In genomic region chrX:154369453-154370299, GRCh38 we compare ENCODE assay signal across 7 cellular contexts. TPM values are rescaled to one million over a fixed set of nuclear protein-coding genes. Genes with fewer than 3 reads are reported as not detected.
A peak's percentile ranks its signal among the peaks of the same experiment; 100 is the strongest.
DNase-seq lines count a peak whose midpoint lies in the region; ATAC-seq and TF ChIP-seq lines count a peak whose summit lies in the region.

No MANE protein-coding gene starts in this region.

- CTCF ChIA-PET in activated CD4-positive, alpha-beta T cell treated with anti-CD3 and anti-CD28 coated beads, Interleukin-2, amount 10 ng/mL, durations not matched to agents 7 days and 5 days (lab: Charles Lee) = interaction anchor here (1.0 to 1.2 kb wide), 2 partner anchors 29 to 316 kb away, joined by 3 read pairs; no protein-coding TSS in a partner anchor

- H3K9me3 ChIP-seq in right lobe of liver = no peaks in the 10 kb centered on the region

- ATAC-seq in right lobe of liver (peak in 3 of 4 donors; percentile 3 to 27 (median 5)), GM18519 (IDR thresholded peaks at IDR 0.05; ENCODE audit: low FRiP score, unreplicated experiment) (no peak)

- peaks cover 0 to 1% (median 0%) of the 10 kb centered on the region in 4 donors for H3K4me1 ChIP-seq in right lobe of liver

- peak overlapping the region; percentile 94 for H3K4me3 Mint-ChIP-seq in activated CD4-positive, alpha-beta T cell treated with anti-CD3 and anti-CD28 coated beads, Interleukin-2, amount 10 ng/mL, durations not matched to agents 7 days and 5 days

- H3K9me3 Mint-ChIP-seq in activated CD4-positive, alpha-beta T cell treated with anti-CD3 and anti-CD28 coated beads, Interleukin-2, amount 10 ng/mL, durations not matched to agents 7 days and 5 days = no peaks in the 10 kb centered on the region

- no peak for TF ChIP-seq CTCF in GM12864 (IDR thresholded peaks at IDR 0.05; ENCODE audit: low read depth, low read length, missing control alignments)
- no peak for TF ChIP-seq CTCF in right lobe of liver (IDR thresholded peaks at IDR 0.05)

- peaks cover 25% of the 10 kb centered on the region for H3K4me1 Mint-ChIP-seq in activated CD4-positive, alpha-beta T cell treated with anti-CD3 and anti-CD28 coated beads, Interleukin-2, amount 10 ng/mL, durations not matched to agents 7 days and 5 days

- no peaks in the 10 kb centered on the region for H3K27me3 Mint-ChIP-seq in activated CD4-positive, alpha-beta T cell treated with anti-CD3 and anti-CD28 coated beads, Interleukin-2, amount 10 ng/mL, durations not matched to agents 7 days and 5 days

- 61% methylated on average over 8 of the region's 13 CpGs for WGBS in right lobe of liver (ENCODE audit: insufficient coverage, low coverage, low lambda C conversion rate, missing lambda C conversion rate)

- peak overlapping the region; percentile 50 to 73 (median 59) for H3K27ac ChIP-seq in right lobe of liver

- peak overlapping the region; percentile 71 for H3K4me3 ChIP-seq in GM12864 (ENCODE audit: low read depth, low read length)
- H3K4me3 ChIP-seq in right lobe of liver = peak overlapping the region; percentile 45 to 49 (median 46)

- peak overlapping the region; percentile 91 for H3K27ac Mint-ChIP-seq in activated CD4-positive, alpha-beta T cell treated with anti-CD3 and anti-CD28 coated beads, Interleukin-2, amount 10 ng/mL, durations not matched to agents 7 days and 5 days

- no peak for TF ChIP-seq POLR2A in right lobe of liver (IDR thresholded peaks at IDR 0.05)

- H3K36me3 ChIP-seq in right lobe of liver = no peaks in the 10 kb centered on the region

- POLR2A ChIA-PET in activated CD4-positive, alpha-beta T cell treated with anti-CD3 and anti-CD28 coated beads, Interleukin-2, amount 10 ng/mL, durations not matched to agents 7 days and 5 days (lab: Charles Lee) = no interaction called here

- intact Hi-C loops in right lobe of liver (cut with DNase I) = no loop called here

- H3K27me3 ChIP-seq in right lobe of liver = no peaks in the 10 kb centered on the region

- peaks cover 31% of the 10 kb centered on the region for H3K36me3 Mint-ChIP-seq in activated CD4-positive, alpha-beta T cell treated with anti-CD3 and anti-CD28 coated beads, Interleukin-2, amount 10 ng/mL, durations not matched to agents 7 days and 5 days (ENCODE audit: low read depth)

- DNase-seq in GM12864 (ENCODE audit: low read depth) (no peak), NCI-H146 treated with DMSO at 0.1 percent for 48 hours (lab: John Stamatoyannopoulos, UW; ENCODE audit: unreplicated experiment) (peak; percentile 43), dermis blood vessel endothelial cell (peak; percentile 93), right lobe of liver (peak in 2 of 3 donors; percentile 65 to 67)
- peak; percentile 71 for DNase-seq in activated CD4-positive, alpha-beta T cell treated with anti-CD3 and anti-CD28 coated beads, Interleukin-2, amount 10 ng/mL, durations not matched to agents 7 days and 5 days
- peak; percentile 51 to 59 for DNase-seq in stimulated activated CD4-positive, alpha-beta T cell treated with anti-CD3 and anti-CD28 coated beads, Interleukin-4, amount 100 ng/mL, for 48 hours (ENCODE audit: low read depth in 2 of 2)

RNA-seq across cellular contexts. Expression of gene FLNA, which starts 4.8 kb away (rescaled TPM):
- 1,000 to 10,000 TPM; 1,440 to 1,524 TPM for total RNA-seq in activated CD4-positive, alpha-beta T cell treated with anti-CD3 and anti-CD28 coated beads, Interleukin-2, amount 10 ng/mL, durations not matched to agents 7 days and 5 days
- 1,387 and 2,587 TPM in 2 replicates for total RNA-seq in dermis blood vessel endothelial cell
- 100 to 1,000 TPM in 1 of 6 experiments, 10 to 100 TPM in 5; 46.8 to 124 (median 82.6) TPM for total RNA-seq in right lobe of liver

RNA-seq across cellular contexts. Expression of gene EMD, which starts 9.4 kb away (rescaled TPM):
- 10 to 100 TPM; 52.1 to 59.9 TPM for total RNA-seq in activated CD4-positive, alpha-beta T cell treated with anti-CD3 and anti-CD28 coated beads, Interleukin-2, amount 10 ng/mL, durations not matched to agents 7 days and 5 days
- total RNA-seq in dermis blood vessel endothelial cell (10.6 and 17.2 TPM in 2 replicates), right lobe of liver (10 to 100 TPM; 19.8 to 28.8 (median 24.2) TPM)

RNA-seq across cellular contexts. Expression of gene RPL10, which starts 28.5 kb away (rescaled TPM):
- total RNA-seq in activated CD4-positive, alpha-beta T cell treated with anti-CD3 and anti-CD28 coated beads, Interleukin-2, amount 10 ng/mL, durations not matched to agents 7 days and 5 days = 1,000 to 10,000 TPM; 1,884 to 2,727 TPM
- total RNA-seq in dermis blood vessel endothelial cell = 3,745 and 6,057 TPM in 2 replicates
- 1,000 to 10,000 TPM in 5 of 6 experiments, 100 to 1,000 TPM in 1; 899 to 1,899 (median 1,157) TPM for total RNA-seq in right lobe of liver

RNA-seq across cellular contexts. Expression of gene DNASE1L1, which starts 39.4 kb away (rescaled TPM):
- 10 to 100 TPM; 21.8 to 24.3 TPM for total RNA-seq in activated CD4-positive, alpha-beta T cell treated with anti-CD3 and anti-CD28 coated beads, Interleukin-2, amount 10 ng/mL, durations not matched to agents 7 days and 5 days
- total RNA-seq in dermis blood vessel endothelial cell (105 and 111 TPM in 2 replicates), right lobe of liver (10 to 100 TPM; 11.7 to 19.5 (median 14.9) TPM)

RNA-seq across cellular contexts. Expression of gene TAFAZZIN, which starts 41.7 kb away (rescaled TPM):
- 100 to 1,000 TPM in 1 of 2 experiments, 10 to 100 TPM in 1; 86.6 to 104 TPM for total RNA-seq in activated CD4-positive, alpha-beta T cell treated with anti-CD3 and anti-CD28 coated beads, Interleukin-2, amount 10 ng/mL, durations not matched to agents 7 days and 5 days
- total RNA-seq in dermis blood vessel endothelial cell (20.8 and 25.9 TPM in 2 replicates), right lobe of liver (10 to 100 TPM; 12.6 to 23.0 (median 17.3) TPM)

Comparison
In these comparisons a context has a peak if more than half of its experiments do, and no peak if none do; other contexts are left out.
1. RNA of gene FLNA, which starts 4.8 kb away (total RNA-seq): 1,440 to 1,524 TPM in activated CD4-positive, alpha-beta T cell treated with anti-CD3 and anti-CD28 coated beads, Interleukin-2, amount 10 ng/mL, durations not matched to agents 7 days and 5 days and 1,387 to 2,587 TPM in dermis blood vessel endothelial cell; 46.8 to 124 TPM in right lobe of liver; every median in the first group is over 10 times any median in the second.